23 cellular contexts compared by ENCODE assay signal in genomic region chr11:83680351-83680750, GRCh38.
A peak's percentile ranks its signal among the peaks of the same experiment; 100 is the strongest.
DNase-seq lines count a peak whose midpoint lies in the region; ATAC-seq lines count a peak whose summit lies in the region.
"Had no signal": no experiment of that assay in that cellular context is flagged by ENCODE, and none has a peak within 500 bp of the region (broad histone marks: within the 10 kb centered on the region; RNA-seq: fewer than 3 reads in every experiment).

No MANE protein-coding gene starts in this region.

- DNase-seq in NCI-H1417 (lab: John Stamatoyannopoulos, UW) = peak; percentile 48 to 83 (median 80)
- DNase-seq in NCI-H1417 treated with DMSO at 0.1 percent for 48 hours (lab: John Stamatoyannopoulos, UW) = no peak
- DNase-seq in NCI-H345 treated with DMSO at 0.1 percent for 48 hours (lab: John Stamatoyannopoulos, UW; ENCODE audit: unreplicated experiment) = peak; percentile 29
- DNase-seq in SK-N-DZ (ENCODE audit: low spot score) = peak; percentile 76
- DNase-seq in superior temporal gyrus (ENCODE audit: extremely low spot score) = peak; percentile 42
- no peak for DNase-seq in HT-29 (ENCODE audit: low spot score)
- no peak for DNase-seq in inferior parietal cortex (ENCODE audit: extremely low spot score)
- DNase-seq: 8988T; activated CD4-positive, alpha-beta T cell treated with anti-CD3 and anti-CD28 coated beads, Interleukin-2, amount 50 U/mL, for 48 hours; activated gamma-delta T cell treated with Interleukin-2 at 50 U/mL for 16 hours; activated T-cell treated with anti-CD3 and anti-CD28 coated beads for 4 hours; Calu3; gastrocnemius medialis; kidney glomerular epithelial cell; mesenchymal stem cell; MG63; natural killer cell; OCI-M1; Right ventricle myocardium superior; stimulated activated naive CD8-positive, alpha-beta T cell treated with anti-CD3 and anti-CD28 coated beads, Interleukin-15, Interleukin-2, amounts not matched to agents 100 U/mL and 50 U/mL, for 24 hours; T-helper 2 cell; upper lobe of right lung had no signal

- no peak for ATAC-seq in GM18861 (IDR thresholded peaks at IDR 0.05; ENCODE audit: unreplicated experiment)
- ATAC-seq: gastrocnemius medialis; natural killer cell; stimulated activated naive CD8-positive, alpha-beta T cell treated with anti-CD3 and anti-CD28 coated beads, Interleukin-15, Interleukin-2, amounts not matched to agents 100 U/mL and 50 U/mL, for 24 hours; upper lobe of right lung had no signal

Comparison
In these comparisons a context has a peak if more than half of its experiments do, and no peak if none do; other contexts are left out.
1. DNase-seq: peak in NCI-H1417 (3 of 3), NCI-H345 treated with DMSO at 0.1 percent for 48 hours (single experiment), SK-N-DZ (single experiment) and superior temporal gyrus (single experiment); none in NCI-H1417 treated with DMSO at 0.1 percent for 48 hours (single experiment), HT-29 (single experiment) and inferior parietal cortex (single experiment).